In the genomic region with DNA sequence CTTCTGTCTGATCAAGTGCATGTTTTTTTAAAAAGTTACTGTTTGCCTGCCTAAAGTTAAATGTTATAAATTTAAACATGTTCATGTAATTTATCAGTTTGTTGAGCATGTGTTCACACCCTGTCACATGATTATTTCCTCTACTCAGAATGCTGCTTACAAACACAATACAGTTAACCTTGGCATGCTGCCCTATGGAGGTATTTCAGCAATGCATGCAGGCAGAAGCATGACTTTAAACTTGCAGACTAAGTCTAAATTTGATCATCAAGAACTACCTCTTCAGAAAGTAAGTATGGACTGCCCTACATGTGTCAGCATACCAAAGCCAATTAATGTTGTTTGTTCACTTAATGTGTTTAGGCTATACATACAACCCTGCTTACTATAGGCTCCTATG, we compare ENCODE assay signal across 14 cellular contexts.
DNase-seq lines count a peak whose midpoint lies in the region; ATAC-seq, FAIRE-seq and TF ChIP-seq lines count a peak whose summit lies in the region.
"Had no signal": no experiment of that assay in that cellular context is flagged by ENCODE, and none has a peak within 500 bp of the region (broad histone marks: within the 10 kb centered on the region; RNA-seq: fewer than 3 reads in every experiment).

No MANE protein-coding gene starts in this region.

- TF ChIP-seq CTCF in astrocyte of the spinal cord (IDR thresholded peaks at IDR 0.05; ENCODE audit: low read depth, low read length), result no peak

- DNase-seq in AML-193 (lab: John Stamatoyannopoulos, UW), result peak; percentile 37 to 43
- DNase-seq in HTR-8/SVneo (ENCODE audit: insufficient read length, low spot score), result peak; percentile 11
- DNase-seq in astrocyte of the spinal cord (ENCODE audit: low read depth, low spot score), result peak; percentile 61
- peak; percentile 7 for DNase-seq in iPS-NIHi11 (ENCODE audit: low spot score)
- no peak for DNase-seq in NCI-H1048 (lab: John Stamatoyannopoulos, UW)
- DNase-seq in KBM-7, result no peak
- DNase-seq: activated CD8-positive, alpha-beta memory T cell treated with anti-CD3 and anti-CD28 coated beads, Interleukin-2, amount 50 U/mL, for 4 hours; DMS153; hippocampal formation; MM.1S; NK-92 treated with Interleukin-12 subunit alpha and Interleukin-12 subunit beta, amount 100 ng/mL, for 24 hours had no signal

- in situ Hi-C loops in astrocyte of the spinal cord (cut with HindIII; ENCODE audit: low sequenced_read_pairs) (no loop called here), KBM-7 (cut with MboI; ENCODE audit: low pct_unique_long_range_greater_than_20kb, low sequenced_read_pairs) (no loop called here)

- no peak overlapping the region for H3K4me3 ChIP-seq in astrocyte of the spinal cord (ENCODE audit: low read depth, low read length)

- peak; percentile 79 for FAIRE-seq in HTR-8/SVneo (lab: Jason Lieb, UNC)
- FAIRE-seq: GM18507 had no signal

- no peak for ATAC-seq in GM19351 (IDR thresholded peaks at IDR 0.05; ENCODE audit: unreplicated experiment)
- no peak for ATAC-seq in HG03565 (IDR thresholded peaks at IDR 0.05; ENCODE audit: unreplicated experiment)

Comparison
In these comparisons a context has a peak if more than half of its experiments do, and no peak if none do; other contexts are left out.
1. DNase-seq: peak in AML-193 (2 of 2), HTR-8/SVneo (single experiment), astrocyte of the spinal cord (single experiment) and iPS-NIHi11 (single experiment); none in NCI-H1048 (single experiment) and KBM-7 (single experiment).